In the genomic region with DNA sequence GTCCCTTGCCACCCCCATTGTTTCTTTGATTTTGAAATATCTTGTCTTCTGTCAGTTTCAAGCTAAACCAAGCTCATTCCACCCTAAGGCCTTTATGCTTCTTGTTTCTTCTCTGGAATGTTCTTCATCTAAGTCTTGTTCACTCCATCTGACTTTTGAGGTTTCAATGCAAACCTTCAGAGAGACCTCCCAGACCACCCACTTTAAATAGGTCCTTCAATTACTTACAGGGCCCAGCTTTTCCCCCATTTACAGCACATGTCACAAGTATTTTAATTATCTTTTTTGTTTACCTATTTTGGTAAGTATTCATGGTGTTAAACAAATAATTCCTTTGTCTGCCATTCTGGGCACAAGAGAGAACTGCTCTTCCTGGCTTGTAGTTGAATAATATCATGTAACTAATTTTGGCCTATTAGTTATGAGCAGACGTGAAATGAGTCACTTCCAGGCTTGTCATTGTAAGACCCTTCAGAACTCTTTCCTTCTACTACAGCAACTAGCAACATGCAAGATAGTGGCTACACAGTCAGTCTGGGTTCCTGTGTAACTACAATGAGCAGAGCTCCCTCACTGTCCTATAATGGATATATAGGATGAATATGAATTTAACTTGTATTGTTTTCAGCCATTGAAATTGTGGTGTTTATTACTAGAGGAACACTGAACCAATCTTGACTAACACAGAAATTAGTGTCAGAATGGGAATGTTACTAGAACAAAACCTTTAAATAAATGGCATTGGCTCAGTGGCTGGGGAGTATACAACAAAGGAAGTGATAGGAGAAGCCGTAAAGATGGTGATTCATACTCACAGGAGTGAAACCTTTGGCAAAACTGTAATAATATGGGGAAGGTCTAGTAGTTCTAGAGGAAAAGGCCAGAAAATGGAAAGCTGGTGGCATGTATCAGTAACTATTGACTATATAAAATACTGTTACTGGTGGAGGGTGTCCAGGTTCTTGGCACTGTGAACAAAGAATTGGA, we compare ENCODE assay signal across 8 cellular contexts. TPM values are rescaled to one million over a fixed set of nuclear protein-coding genes. Genes with fewer than 3 reads are reported as not detected.
A peak's percentile ranks its signal among the peaks of the same experiment; 100 is the strongest.
DNase-seq lines count a peak whose midpoint lies in the region; ATAC-seq and TF ChIP-seq lines count a peak whose summit lies in the region.

No MANE protein-coding gene starts in this region.

- TF ChIP-seq POLR2A in sigmoid colon (IDR thresholded peaks at IDR 0.05): no peak

- H3K4me3 ChIP-seq in choroid plexus epithelial cell (ENCODE audit: low read depth, low read length): no peak overlapping the region
- no peak overlapping the region for H3K4me3 ChIP-seq in sigmoid colon
- H3K4me3 ChIP-seq in HAP-1: no peak overlapping the region

- TF ChIP-seq EP300 in sigmoid colon (IDR thresholded peaks at IDR 0.05): no peak

- H3K36me3 ChIP-seq in sigmoid colon (no peaks in the 10 kb centered on the region), HAP-1 (replicated peaks) (peaks cover 4% of the 10 kb centered on the region)

- TF ChIP-seq CTCF in choroid plexus epithelial cell (conservative IDR thresholded peaks at IDR 0.05; ENCODE audit: low read depth, low read length) (no peak), sigmoid colon (IDR thresholded peaks at IDR 0.05) (no peak)

- in situ Hi-C loops in HAP-1 (cut with MboI; ENCODE audit: low sequenced_read_pairs): no loop called here

- H3K9me3 ChIP-seq in sigmoid colon (no peaks in the 10 kb centered on the region), HAP-1 (no peaks in the 10 kb centered on the region)

- WGBS in sigmoid colon, 2 donors: 56 to 68% methylated on average over 2 of the region's 2 CpGs

- peak overlapping the region in 3 of 4 donors; percentile 33 to 60 (median 35) for H3K27ac ChIP-seq in sigmoid colon

- ATAC-seq in GM18861 (IDR thresholded peaks at IDR 0.05; ENCODE audit: unreplicated experiment): peak; percentile 22

- no peaks in the 10 kb centered on the region for H3K27me3 ChIP-seq in sigmoid colon
- H3K27me3 ChIP-seq in HAP-1 (ENCODE audit: low read depth): peaks cover 3% of the 10 kb centered on the region; the same call in 1 of the 2 replicates

- intact Hi-C loops in sigmoid colon (cut with DNase I): loop anchor here (10.0 kb wide), 1 partner anchor 315 kb away; a partner anchor contains a TSS

- peak; percentile 75 for DNase-seq in HT1080 (ENCODE audit: low read depth)
- peak; percentile 42 for DNase-seq in choroid plexus epithelial cell (ENCODE audit: low read depth)
- no peak for DNase-seq in sigmoid colon
- no peak for DNase-seq in HPDE6-E6E7 (ENCODE audit: extremely low spot score)
- DNase-seq in HAP-1 (ENCODE audit: low spot score in 2 of 2): no peak
- no peak for DNase-seq in NOMO-1 treated with dmso at 0.1 percent for 144 hours (lab: John Stamatoyannopoulos, UW; ENCODE audit: unreplicated experiment)
- no peak for DNase-seq in cerebellum (ENCODE audit: low spot score)

- H3K4me1 ChIP-seq in sigmoid colon (peaks cover 0 to 17% (median 14%) of the 10 kb centered on the region in 4 donors), HAP-1 (peaks cover 10% of the 10 kb centered on the region; the same call in 1 of the 2 replicates)

RNA-seq across cellular contexts. Expression of a gene that starts 2.8 kb away (rescaled TPM):
- 96.1 and 131 TPM in 2 replicates for total RNA-seq in HT1080 (2014; rRNA removed; shearing (Covaris generic))
- polyA plus RNA-seq in HT1080 (2015; cell fraction: cytosol; rRNA removed): 231 and 280 TPM in 2 replicates
- 106 and 122 TPM in 2 replicates for polyA plus RNA-seq in HT1080 (2015; cell fraction: nucleus; rRNA removed)
- 10 to 100 TPM; 74.4 to 96.7 (median 78.4) TPM for total RNA-seq in sigmoid colon
- 10 to 100 TPM; 65.5 to 95.7 (median 86.2) TPM for polyA plus RNA-seq in sigmoid colon
- 163 TPM for total RNA-seq in cerebellum

Comparison
In these comparisons a context has a peak if more than half of its experiments do, and no peak if none do; other contexts are left out.
1. DNase-seq: peak in HT1080 (single experiment) and choroid plexus epithelial cell (single experiment); none in sigmoid colon (single experiment), HPDE6-E6E7 (single experiment), HAP-1 (0 of 2), NOMO-1 treated with dmso at 0.1 percent for 144 hours (single experiment) and cerebellum (single experiment).